Comparison of ENCODE assay signal across 18 cellular contexts in genomic region chr3:123980539-123980938, GRCh38. TPM values are rescaled to one million over a fixed set of nuclear protein-coding genes. Genes with fewer than 3 reads are reported as not detected.
DNase-seq lines count a peak whose midpoint lies in the region; ATAC-seq and TF ChIP-seq lines count a peak whose summit lies in the region.
"Had no signal": no experiment of that assay in that cellular context is flagged by ENCODE, and none has a peak within 500 bp of the region (broad histone marks: within the 10 kb centered on the region; RNA-seq: fewer than 3 reads in every experiment).

No MANE protein-coding gene starts in this region.

- H3K36me3 ChIP-seq in HUES48 (ENCODE audit: control insufficient read depth, insufficient read depth, low read length) (no peaks in the 10 kb centered on the region), mammary epithelial cell (ENCODE audit: insufficient read depth, low read length) (no peaks in the 10 kb centered on the region), iPS-20b (ENCODE audit: insufficient read depth, low read depth, low read length) (no peaks in the 10 kb centered on the region), smooth muscle cell (ENCODE audit: low read depth) (no peaks in the 10 kb centered on the region)

- CTCF ChIA-PET in mammary epithelial cell (lab: Charles Lee; ENCODE audit: low non-redundant PET): no interaction called here
- CTCF ChIA-PET in activated CD8-positive, alpha-beta memory T cell treated with anti-CD3 and anti-CD28 coated beads, Interleukin-2, amount 10 ng/mL, durations not matched to agents 7 days and 5 days (lab: Charles Lee): no interaction called here

- H3K36me3 Mint-ChIP-seq in activated CD8-positive, alpha-beta memory T cell treated with anti-CD3 and anti-CD28 coated beads, Interleukin-2, amount 10 ng/mL, durations not matched to agents 7 days and 5 days: no peaks in the 10 kb centered on the region
- H3K36me3 Mint-ChIP-seq in activated T-helper 17 cell treated with anti-CD3 and anti-CD28 coated beads, Interleukin-2, amount 50 U/mL, for 72 hours (ENCODE audit: low read depth): no peaks in the 10 kb centered on the region
- H3K36me3 Mint-ChIP-seq: memory B cell; stimulated activated effector memory CD8-positive, alpha-beta T cell treated with anti-CD3 and anti-CD28 coated beads, Interleukin-12 subunit alpha, Interleukin-12 subunit beta, amount 100 ng/mL, for 72 hours had no signal

- H3K79me2 ChIP-seq in mammary epithelial cell (ENCODE audit: insufficient read depth, low read length): no peaks in the 10 kb centered on the region
- no peaks in the 10 kb centered on the region for H3K79me2 ChIP-seq in smooth muscle cell (ENCODE audit: low read depth)

- WGBS in mammary epithelial cell (ENCODE audit: low coverage, missing lambda C conversion rate): 59% methylated on average over 4 of the region's 4 CpGs
- 88% methylated on average over 4 of the region's 4 CpGs for WGBS in smooth muscle cell (ENCODE audit: low lambda C conversion rate)

- DNase-seq in mammary epithelial cell (no peak), smooth muscle cell (lab: John Stamatoyannopoulos, UW; ENCODE audit: unreplicated experiment) (no peak), COLO829 (ENCODE audit: low spot score) (no peak)
- DNase-seq in activated CD8-positive, alpha-beta memory T cell treated with anti-CD3 and anti-CD28 coated beads, Interleukin-2, amount 10 ng/mL, durations not matched to agents 7 days and 5 days: no peak
- DNase-seq: activated CD4-positive, alpha-beta T cell treated with anti-CD3 and anti-CD28 coated beads, Interleukin-2, amount 50 U/mL, for 4 hours; activated T-cell treated with anti-CD3 and anti-CD28 coated beads for 4 hours; NCI-H2107; SHP77 had no signal

- ATAC-seq in GM18907 (IDR thresholded peaks at IDR 0.05; ENCODE audit: unreplicated experiment): no peak
- no peak for ATAC-seq in activated CD8-positive, alpha-beta memory T cell treated with anti-CD3 and anti-CD28 coated beads, Interleukin-2, amount 10 ng/mL, durations not matched to agents 7 days and 5 days
- ATAC-seq in activated T-helper 17 cell treated with anti-CD3 and anti-CD28 coated beads, Interleukin-2, amount 50 U/mL, for 72 hours (replicated peaks): no peak

- H3K9me3 ChIP-seq in HUES48 (ENCODE audit: control insufficient read depth, insufficient read depth, low read length): no peaks in the 10 kb centered on the region
- no peaks in the 10 kb centered on the region for H3K9me3 ChIP-seq in mammary epithelial cell (replicated peaks; ENCODE audit: insufficient read depth, low read length)
- no peaks in the 10 kb centered on the region for H3K9me3 ChIP-seq in iPS-20b (ENCODE audit: insufficient read depth, low read depth, low read length)
- no peaks in the 10 kb centered on the region for H3K9me3 ChIP-seq in smooth muscle cell (replicated peaks; ENCODE audit: low read depth)
- H3K9me3 ChIP-seq: Caco-2 had no signal

- in situ Hi-C loops in mammary epithelial cell (cut with MboI; ENCODE audit: low sequenced_read_pairs in 2 of 2): no loop called here

- H3K27me3 ChIP-seq in HUES48 (ENCODE audit: control insufficient read depth, insufficient read depth, low read length) (peaks cover 7% of the 10 kb centered on the region), mammary epithelial cell (ENCODE audit: insufficient read depth, low read length) (peaks cover 7% of the 10 kb centered on the region), iPS-20b (ENCODE audit: insufficient read depth, low read length) (no peaks in the 10 kb centered on the region; the same call in 1 of the 2 replicates), smooth muscle cell (ENCODE audit: low read depth) (peaks cover 25% of the 10 kb centered on the region)

- H3K9ac ChIP-seq in HUES48 (ENCODE audit: low read depth, low read length) (no peak overlapping the region), mammary epithelial cell (ENCODE audit: insufficient read depth, low read length) (no peak overlapping the region), iPS-20b (ENCODE audit: low read depth, low read length) (no peak overlapping the region), smooth muscle cell (ENCODE audit: low read depth) (no peak overlapping the region)

- H3K27ac Mint-ChIP-seq in activated CD8-positive, alpha-beta memory T cell treated with anti-CD3 and anti-CD28 coated beads, Interleukin-2, amount 10 ng/mL, durations not matched to agents 7 days and 5 days: no peak overlapping the region
- no peak overlapping the region for H3K27ac Mint-ChIP-seq in activated T-helper 17 cell treated with anti-CD3 and anti-CD28 coated beads, Interleukin-2, amount 50 U/mL, for 72 hours
- H3K27ac Mint-ChIP-seq: activated naive CD4-positive, alpha-beta T cell treated with anti-CD3 and anti-CD28 coated beads for 36 hours; memory B cell; stimulated activated effector memory CD8-positive, alpha-beta T cell treated with anti-CD3 and anti-CD28 coated beads, Interleukin-12 subunit alpha, Interleukin-12 subunit beta, amount 100 ng/mL, for 72 hours had no signal

- intact Hi-C loops in mammary epithelial cell (cut with micrococcal nuclease): loop anchor here (1.0 to 5.0 kb wide), 2 partner anchors 258 to 328 kb away; no protein-coding TSS in a partner anchor

- dilution Hi-C loops in mammary epithelial cell (cut with HindIII; ENCODE audit: low sequenced_read_pairs): no loop called here

- H3K27ac ChIP-seq in HUES48 (ENCODE audit: low read depth, low read length): no peak overlapping the region
- H3K27ac ChIP-seq in mammary epithelial cell (ENCODE audit: insufficient read depth, low read depth, low read length): no peak overlapping the region
- no peak overlapping the region for H3K27ac ChIP-seq in iPS-20b (ENCODE audit: low read length)
- H3K27ac ChIP-seq in smooth muscle cell (ENCODE audit: low read depth): no peak overlapping the region

- peaks cover 58% of the 10 kb centered on the region for H3K27me3 Mint-ChIP-seq in activated CD8-positive, alpha-beta memory T cell treated with anti-CD3 and anti-CD28 coated beads, Interleukin-2, amount 10 ng/mL, durations not matched to agents 7 days and 5 days
- peaks cover 32% of the 10 kb centered on the region for H3K27me3 Mint-ChIP-seq in activated T-helper 17 cell treated with anti-CD3 and anti-CD28 coated beads, Interleukin-2, amount 50 U/mL, for 72 hours

- H4K20me1 ChIP-seq in mammary epithelial cell (ENCODE audit: insufficient read depth, low read length): no peaks in the 10 kb centered on the region
- H4K20me1 ChIP-seq in smooth muscle cell (ENCODE audit: low read depth): no peaks in the 10 kb centered on the region

- no peaks in the 10 kb centered on the region for H3K9me3 Mint-ChIP-seq in activated CD8-positive, alpha-beta memory T cell treated with anti-CD3 and anti-CD28 coated beads, Interleukin-2, amount 10 ng/mL, durations not matched to agents 7 days and 5 days (ENCODE audit: low read depth)
- no peaks in the 10 kb centered on the region for H3K9me3 Mint-ChIP-seq in activated T-helper 17 cell treated with anti-CD3 and anti-CD28 coated beads, Interleukin-2, amount 50 U/mL, for 72 hours
- H3K9me3 Mint-ChIP-seq: activated naive CD4-positive, alpha-beta T cell treated with anti-CD3 and anti-CD28 coated beads for 36 hours; memory B cell; stimulated activated effector memory CD8-positive, alpha-beta T cell treated with anti-CD3 and anti-CD28 coated beads, Interleukin-12 subunit alpha, Interleukin-12 subunit beta, amount 100 ng/mL, for 72 hours had no signal

- H3K4me3 ChIP-seq in HUES48 (ENCODE audit: low read depth, low read length): peak overlapping the region; percentile 56
- H3K4me3 ChIP-seq in mammary epithelial cell (replicated peaks in 1 of 3; ENCODE audit: insufficient read depth in 1 of 3, low read depth in 2 of 3, low read length in 3 of 3): no peak overlapping the region
- H3K4me3 ChIP-seq in iPS-20b (ENCODE audit: low read length): peak overlapping the region; percentile 67; the same call in 1 of the 2 replicates
- no peak overlapping the region for H3K4me3 ChIP-seq in smooth muscle cell

- TF ChIP-seq CTCF in mammary epithelial cell (conservative IDR thresholded peaks at IDR 0.05 in 1 of 2, IDR thresholded peaks at IDR 0.05 in 1 of 2; ENCODE audit: extremely low read depth in 1 of 2, insufficient read depth in 1 of 2, low read depth in 1 of 2, low read length in 2 of 2): no peak
- no peak for TF ChIP-seq CTCF in smooth muscle cell (IDR thresholded peaks at IDR 0.05; ENCODE audit: borderline replicate concordance, insufficient read depth, poor library complexity, severe bottlenecking)

- H3K4me1 ChIP-seq in HUES48 (ENCODE audit: control insufficient read depth, insufficient read depth, low read length) (no peaks in the 10 kb centered on the region), mammary epithelial cell (ENCODE audit: insufficient read depth, low read length) (peaks cover 28% of the 10 kb centered on the region), iPS-20b (ENCODE audit: insufficient read depth, low read length) (no peaks in the 10 kb centered on the region), smooth muscle cell (ENCODE audit: low read depth) (no peaks in the 10 kb centered on the region)
- H3K4me1 ChIP-seq: Caco-2 had no signal

- no peaks in the 10 kb centered on the region for H3F3A ChIP-seq in smooth muscle cell (ENCODE audit: low read depth)

- peak overlapping the region; percentile 85 for H2AFZ ChIP-seq in mammary epithelial cell (ENCODE audit: low read depth, low read length)
- peak overlapping the region; percentile 79 for H2AFZ ChIP-seq in smooth muscle cell (ENCODE audit: low read depth)

- no peaks in the 10 kb centered on the region for H3K4me1 Mint-ChIP-seq in activated CD8-positive, alpha-beta memory T cell treated with anti-CD3 and anti-CD28 coated beads, Interleukin-2, amount 10 ng/mL, durations not matched to agents 7 days and 5 days
- no peaks in the 10 kb centered on the region for H3K4me1 Mint-ChIP-seq in activated T-helper 17 cell treated with anti-CD3 and anti-CD28 coated beads, Interleukin-2, amount 50 U/mL, for 72 hours
- H3K4me1 Mint-ChIP-seq: stimulated activated effector memory CD8-positive, alpha-beta T cell treated with anti-CD3 and anti-CD28 coated beads, Interleukin-12 subunit alpha, Interleukin-12 subunit beta, amount 100 ng/mL, for 72 hours had no signal

- no TSS peak for BruUV-seq in mammary epithelial cell (replicated peaks; lab: Mats Ljungman, UMichigan)

- no peak overlapping the region for H3K4me2 ChIP-seq in mammary epithelial cell (ENCODE audit: insufficient read depth, low read depth, low read length)
- H3K4me2 ChIP-seq in smooth muscle cell: no peak overlapping the region

- H3K4me3 Mint-ChIP-seq in activated CD8-positive, alpha-beta memory T cell treated with anti-CD3 and anti-CD28 coated beads, Interleukin-2, amount 10 ng/mL, durations not matched to agents 7 days and 5 days: no peak overlapping the region
- no peak overlapping the region for H3K4me3 Mint-ChIP-seq in activated T-helper 17 cell treated with anti-CD3 and anti-CD28 coated beads, Interleukin-2, amount 50 U/mL, for 72 hours
- H3K4me3 Mint-ChIP-seq: activated naive CD4-positive, alpha-beta T cell treated with anti-CD3 and anti-CD28 coated beads for 36 hours; memory B cell; stimulated activated effector memory CD8-positive, alpha-beta T cell treated with anti-CD3 and anti-CD28 coated beads, Interleukin-12 subunit alpha, Interleukin-12 subunit beta, amount 100 ng/mL, for 72 hours had no signal

RNA-seq across cellular contexts. Expression of gene ROPN1, which starts 11.4 kb away (rescaled TPM):
- under 1 TPM; 0.33 to 0.92 TPM for total RNA-seq in mammary epithelial cell
- polyA plus RNA-seq in mammary epithelial cell: 1.7 TPM
- not detected for polyA minus RNA-seq in mammary epithelial cell
- not detected in 2 replicates for total RNA-seq in smooth muscle cell
- not detected in 2 replicates for polyA plus RNA-seq in smooth muscle cell
- total RNA-seq in activated CD8-positive, alpha-beta memory T cell treated with anti-CD3 and anti-CD28 coated beads, Interleukin-2, amount 10 ng/mL, durations not matched to agents 7 days and 5 days: not detected
- not detected for total RNA-seq in activated T-helper 17 cell treated with anti-CD3 and anti-CD28 coated beads, Interleukin-2, amount 50 U/mL, for 72 hours
- total RNA-seq: activated naive CD4-positive, alpha-beta T cell treated with anti-CD3 and anti-CD28 coated beads for 36 hours; Caco-2; kidney epithelial cell had no signal
- polyA plus RNA-seq: neural cell had no signal

RNA-seq across cellular contexts. Expression of gene CCDC14, which starts 19.5 kb away (rescaled TPM):
- total RNA-seq in mammary epithelial cell (10 to 100 TPM; 34.1 to 39.7 TPM), smooth muscle cell (80.9 and 84.6 TPM in 2 replicates)
- polyA plus RNA-seq in mammary epithelial cell (28.5 TPM), smooth muscle cell (15.4 and 16.6 TPM in 2 replicates)
- polyA minus RNA-seq in mammary epithelial cell: 7.5 TPM
- total RNA-seq in activated CD8-positive, alpha-beta memory T cell treated with anti-CD3 and anti-CD28 coated beads, Interleukin-2, amount 10 ng/mL, durations not matched to agents 7 days and 5 days: 10 to 100 TPM; 47.4 to 79.3 TPM
- total RNA-seq in activated T-helper 17 cell treated with anti-CD3 and anti-CD28 coated beads, Interleukin-2, amount 50 U/mL, for 72 hours: 10 to 100 TPM; 32.4 to 48.4 TPM

RNA-seq across cellular contexts. Expression of gene KALRN, which starts 52.6 kb away (rescaled TPM):
- 1 to 10 TPM; 1.4 to 4.3 TPM for total RNA-seq in mammary epithelial cell
- polyA plus RNA-seq in mammary epithelial cell: 0.76 TPM
- polyA minus RNA-seq in mammary epithelial cell: not detected
- 31.1 and 41.3 TPM in 2 replicates for total RNA-seq in smooth muscle cell
- 26.1 and 26.2 TPM in 2 replicates for polyA plus RNA-seq in smooth muscle cell
- under 1 TPM in 1 of 2 experiments, not detected in 1; 0.26 TPM for total RNA-seq in activated CD8-positive, alpha-beta memory T cell treated with anti-CD3 and anti-CD28 coated beads, Interleukin-2, amount 10 ng/mL, durations not matched to agents 7 days and 5 days
- total RNA-seq in activated T-helper 17 cell treated with anti-CD3 and anti-CD28 coated beads, Interleukin-2, amount 50 U/mL, for 72 hours: under 1 TPM; 0.61 to 0.95 TPM

Comparison
In these comparisons a context has a peak if more than half of its experiments do, and no peak if none do; other contexts are left out.
1. H3K4me3 ChIP-seq: peak in HUES48 (single experiment) and iPS-20b (single experiment); none in mammary epithelial cell (0 of 3) and smooth muscle cell (single experiment).